In the genomic region with DNA sequence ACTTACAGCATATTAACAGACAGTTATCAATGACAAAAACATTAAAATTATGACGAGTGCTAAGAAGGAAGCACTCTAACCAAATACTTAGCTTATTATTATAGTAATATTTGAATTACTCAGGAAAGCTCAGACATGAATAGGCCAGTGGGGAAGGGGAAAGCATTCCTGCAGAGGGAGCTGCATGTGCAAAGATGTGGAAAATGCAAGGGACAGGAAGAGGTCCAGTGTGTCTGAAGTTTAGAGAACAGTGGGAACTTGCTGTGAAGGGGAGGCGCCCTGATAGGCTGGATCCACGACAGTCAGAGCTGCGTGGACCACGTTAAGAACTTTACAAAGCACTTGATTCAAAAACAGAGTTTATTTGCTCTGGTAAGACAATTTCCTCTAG, we compare ENCODE assay signal across 2 cellular contexts.
TF ChIP-seq lines count a peak whose summit lies in the region.

No MANE protein-coding gene starts in this region.

TF ChIP-seq in IMR-90, 13 proteins besides CTCF, POLR2A, EP300 and RAD21:
- TF ChIP-seq NFE2L2 (IDR thresholded peaks at IDR 0.05; ENCODE audit: low read depth, low read length), result no peak
- no peak for TF ChIP-seq CEBPB (IDR thresholded peaks at IDR 0.05; ENCODE audit: low read depth, low read length)
- TF ChIP-seq, protein P1, sequence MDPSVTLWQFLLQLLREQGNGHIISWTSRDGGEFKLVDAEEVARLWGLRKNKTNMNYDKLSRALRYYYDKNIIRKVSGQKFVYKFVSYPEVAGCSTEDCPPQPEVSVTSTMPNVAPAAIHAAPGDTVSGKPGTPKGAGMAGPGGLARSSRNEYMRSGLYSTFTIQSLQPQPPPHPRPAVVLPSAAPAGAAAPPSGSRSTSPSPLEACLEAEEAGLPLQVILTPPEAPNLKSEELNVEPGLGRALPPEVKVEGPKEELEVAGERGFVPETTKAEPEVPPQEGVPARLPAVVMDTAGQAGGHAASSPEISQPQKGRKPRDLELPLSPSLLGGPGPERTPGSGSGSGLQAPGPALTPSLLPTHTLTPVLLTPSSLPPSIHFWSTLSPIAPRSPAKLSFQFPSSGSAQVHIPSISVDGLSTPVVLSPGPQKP (IDR thresholded peaks at IDR 0.05; ENCODE audit: borderline replicate concordance, low read depth, low read length), result no peak
- no peak for TF ChIP-seq MAZ (IDR thresholded peaks at IDR 0.05; ENCODE audit: borderline replicate concordance, low read depth, low read length)
- TF ChIP-seq BHLHE40 (IDR thresholded peaks at IDR 0.05; ENCODE audit: low read depth, low read length), result no peak
- TF ChIP-seq SMC3 (IDR thresholded peaks at IDR 0.05; ENCODE audit: low read depth, low read length), result no peak
- no peak for TF ChIP-seq MXI1 (IDR thresholded peaks at IDR 0.05; ENCODE audit: borderline replicate concordance, low read depth, low read length)
- TF ChIP-seq CHD1 (IDR thresholded peaks at IDR 0.05; ENCODE audit: low read depth, low read length), result no peak
- TF ChIP-seq RCOR1 (IDR thresholded peaks at IDR 0.05; ENCODE audit: insufficient replicate concordance, low read length), result no peak
- TF ChIP-seq FOS (IDR thresholded peaks at IDR 0.05; ENCODE audit: low read depth, low read length), result no peak
- TF ChIP-seq, protein P2, sequence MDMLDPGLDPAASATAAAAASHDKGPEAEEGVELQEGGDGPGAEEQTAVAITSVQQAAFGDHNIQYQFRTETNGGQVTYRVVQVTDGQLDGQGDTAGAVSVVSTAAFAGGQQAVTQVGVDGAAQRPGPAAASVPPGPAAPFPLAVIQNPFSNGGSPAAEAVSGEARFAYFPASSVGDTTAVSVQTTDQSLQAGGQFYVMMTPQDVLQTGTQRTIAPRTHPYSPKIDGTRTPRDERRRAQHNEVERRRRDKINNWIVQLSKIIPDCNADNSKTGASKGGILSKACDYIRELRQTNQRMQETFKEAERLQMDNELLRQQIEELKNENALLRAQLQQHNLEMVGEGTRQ (IDR thresholded peaks at IDR 0.05; ENCODE audit: low read depth, low read length), result no peak
- TF ChIP-seq RFX5 (IDR thresholded peaks at IDR 0.05; ENCODE audit: low read depth, low read length), result no peak
- TF ChIP-seq MAFK (IDR thresholded peaks at IDR 0.05; ENCODE audit: low read depth, low read length), result no peak

TF ChIP-seq in GM12878, 131 proteins besides CTCF, POLR2A, EP300 and RAD21:
- TF ChIP-seq CUX1 (IDR thresholded peaks at IDR 0.05; ENCODE audit: insufficient replicate concordance, low read depth, low read length) (no peak), SMC3 (IDR thresholded peaks at IDR 0.05; ENCODE audit: borderline replicate concordance, low read length) (no peak)
